17 cellular contexts compared by ENCODE assay signal in genomic region chr6:12577124-12577845, GRCh38.
DNase-seq lines count a peak whose midpoint lies in the region; FAIRE-seq and TF ChIP-seq lines count a peak whose summit lies in the region.
"Had no signal": no experiment of that assay in that cellular context is flagged by ENCODE, and none has a peak within 500 bp of the region (broad histone marks: within the 10 kb centered on the region; RNA-seq: fewer than 3 reads in every experiment).

No MANE protein-coding gene starts in this region.

- FAIRE-seq in GM12891 (lab: Jason Lieb, UNC) = peak; percentile 20

- H2AFZ ChIP-seq in fibroblast of lung (ENCODE audit: low read length) (no peak overlapping the region), neural progenitor cell (replicated peaks) (peak overlapping the region; percentile 47)

- no peak for DNase-seq in GM12891 (ENCODE audit: insufficient read length, low spot score)
- DNase-seq in amniotic epithelial cell (ENCODE audit: low read depth) = peak; percentile 79
- DNase-seq in fibroblast of lung (ENCODE audit: low read depth in 2 of 2) = peak; percentile 9 to 69
- peak; percentile 21 for DNase-seq in neural progenitor cell (ENCODE audit: low spot score)
- DNase-seq in NCI-H345 treated with DMSO at 0.1 percent for 48 hours (lab: John Stamatoyannopoulos, UW; ENCODE audit: unreplicated experiment) = no peak
- DNase-seq in activated naive CD8-positive, alpha-beta T cell treated with anti-CD3 and anti-CD28 coated beads for 36 hours = no peak
- no peak for DNase-seq in mesenteric fat pad (ENCODE audit: low spot score)
- no peak for DNase-seq in endothelial cell (ENCODE audit: low spot score)
- DNase-seq: activated CD4-positive, alpha-beta T cell treated with anti-CD3 and anti-CD28 coated beads, Interleukin-2, amount 50 U/mL, for 48 hours; amygdala; effector CD4-positive, alpha-beta T cell; heart left ventricle; left ventricle myocardium inferior; NCI-H1092; NK-92 treated with Interleukin-12 subunit alpha and Interleukin-12 subunit beta, amount 100 ng/mL, for 24 hours; sigmoid colon; stimulated activated naive CD4-positive, alpha-beta T cell had no signal

- H3K27me3 ChIP-seq in fibroblast of lung (ENCODE audit: control insufficient read depth, insufficient read depth, low read length) (no peaks in the 10 kb centered on the region), neural progenitor cell (no peaks in the 10 kb centered on the region)
- H3K27me3 ChIP-seq: heart left ventricle, sigmoid colon had no signal

- no peak for TF ChIP-seq CTCF in fibroblast of lung (conservative IDR thresholded peaks at IDR 0.05 in 1 of 2, IDR thresholded peaks at IDR 0.05 in 1 of 2; ENCODE audit: low read depth in 1 of 2, low read length in 2 of 2)
- TF ChIP-seq CTCF in neural progenitor cell (IDR thresholded peaks at IDR 0.05) = no peak
- no peak for TF ChIP-seq CTCF in endothelial cell (IDR thresholded peaks at IDR 0.05; ENCODE audit: unreplicated experiment)

- H3F3A ChIP-seq in neural progenitor cell (ENCODE audit: low read depth) = no peaks in the 10 kb centered on the region

- H3K9ac ChIP-seq in fibroblast of lung (ENCODE audit: insufficient read depth, low read length) = no peak overlapping the region
- H3K9ac ChIP-seq in neural progenitor cell = no peak overlapping the region

- H3K4me1 ChIP-seq in fibroblast of lung (ENCODE audit: control insufficient read depth, extremely low read depth, insufficient read depth, low read length) (peaks cover 13% of the 10 kb centered on the region), neural progenitor cell (no peaks in the 10 kb centered on the region)

- H3K9me3 Mint-ChIP-seq in neural progenitor cell (no peaks in the 10 kb centered on the region), endothelial cell (ENCODE audit: unreplicated experiment) (no peaks in the 10 kb centered on the region)
- no peaks in the 10 kb centered on the region for H3K9me3 Mint-ChIP-seq in activated naive CD8-positive, alpha-beta T cell treated with anti-CD3 and anti-CD28 coated beads for 36 hours

- H3K36me3 Mint-ChIP-seq in neural progenitor cell (no peaks in the 10 kb centered on the region), endothelial cell (ENCODE audit: low read depth, unreplicated experiment) (no peaks in the 10 kb centered on the region)
- H3K36me3 Mint-ChIP-seq in activated naive CD8-positive, alpha-beta T cell treated with anti-CD3 and anti-CD28 coated beads for 36 hours = no peaks in the 10 kb centered on the region

- H3K4me3 Mint-ChIP-seq in neural progenitor cell = no peak overlapping the region
- no peak overlapping the region for H3K4me3 Mint-ChIP-seq in activated naive CD8-positive, alpha-beta T cell treated with anti-CD3 and anti-CD28 coated beads for 36 hours
- H3K4me3 Mint-ChIP-seq in endothelial cell (ENCODE audit: unreplicated experiment) = no peak overlapping the region

- H3K4me1 Mint-ChIP-seq in neural progenitor cell (peaks cover 10% of the 10 kb centered on the region), endothelial cell (ENCODE audit: unreplicated experiment) (peaks cover 6% of the 10 kb centered on the region)
- H3K4me1 Mint-ChIP-seq in activated naive CD8-positive, alpha-beta T cell treated with anti-CD3 and anti-CD28 coated beads for 36 hours = no peaks in the 10 kb centered on the region

- H3K36me3 ChIP-seq in fibroblast of lung (ENCODE audit: control insufficient read depth, insufficient read depth, low read length) (no peaks in the 10 kb centered on the region), neural progenitor cell (no peaks in the 10 kb centered on the region)
- H3K36me3 ChIP-seq: heart left ventricle, left ventricle myocardium inferior, sigmoid colon had no signal

- no peak overlapping the region for H3K27ac Mint-ChIP-seq in neural progenitor cell
- no peak overlapping the region for H3K27ac Mint-ChIP-seq in activated naive CD8-positive, alpha-beta T cell treated with anti-CD3 and anti-CD28 coated beads for 36 hours
- H3K27ac Mint-ChIP-seq in endothelial cell (ENCODE audit: unreplicated experiment) = no peak overlapping the region

- no peak overlapping the region for H3K4me3 ChIP-seq in fibroblast of lung (replicated peaks in 1 of 4; ENCODE audit: control extremely low read depth in 1 of 4, insufficient read depth in 1 of 4, low read depth in 3 of 4, low read length in 4 of 4)
- no peak overlapping the region for H3K4me3 ChIP-seq in neural progenitor cell
- H3K4me3 ChIP-seq: heart left ventricle, left ventricle myocardium inferior, sigmoid colon had no signal

- H3K27me3 Mint-ChIP-seq in neural progenitor cell (ENCODE audit: insufficient read depth, low read depth) (no peaks in the 10 kb centered on the region), endothelial cell (ENCODE audit: unreplicated experiment) (peaks cover 3% of the 10 kb centered on the region)
- no peaks in the 10 kb centered on the region for H3K27me3 Mint-ChIP-seq in activated naive CD8-positive, alpha-beta T cell treated with anti-CD3 and anti-CD28 coated beads for 36 hours

- no peaks in the 10 kb centered on the region for H3K79me2 ChIP-seq in fibroblast of lung (ENCODE audit: control insufficient read depth, insufficient read depth, low read length)
- no peaks in the 10 kb centered on the region for H3K79me2 ChIP-seq in neural progenitor cell (ENCODE audit: low read depth)

- H3K9me3 ChIP-seq in fibroblast of lung (ENCODE audit: control insufficient read depth, insufficient read depth, low read depth, low read length) (no peaks in the 10 kb centered on the region), neural progenitor cell (ENCODE audit: low read depth) (no peaks in the 10 kb centered on the region)
- H3K9me3 ChIP-seq: heart left ventricle, left ventricle myocardium inferior, sigmoid colon had no signal

- TF ChIP-seq POLR2A in GM12891 (IDR thresholded peaks at IDR 0.05; ENCODE audit: low read depth, low read length) = no peak

- no peaks in the 10 kb centered on the region for H4K20me1 ChIP-seq in fibroblast of lung (ENCODE audit: control insufficient read depth, extremely low read depth, insufficient read depth, low read length)
- H4K20me1 ChIP-seq in neural progenitor cell (ENCODE audit: low read depth) = no peaks in the 10 kb centered on the region

- H3K4me2 ChIP-seq in fibroblast of lung (ENCODE audit: extremely low read depth, insufficient read depth, low read length) (no peak overlapping the region), neural progenitor cell (no peak overlapping the region)

- H3K27ac ChIP-seq in fibroblast of lung (ENCODE audit: insufficient read depth, low read length) (peak overlapping the region; percentile 6), neural progenitor cell (no peak overlapping the region)
- H3K27ac ChIP-seq: heart left ventricle, left ventricle myocardium inferior, sigmoid colon had no signal

TF ChIP-seq in GM12891, 5 proteins besides CTCF, POLR2A, EP300 and RAD21:
- TF ChIP-seq SPI1 (IDR thresholded peaks at IDR 0.05; ENCODE audit: low read depth, low read length) = no peak
- no peak for TF ChIP-seq TAF1 (IDR thresholded peaks at IDR 0.05; ENCODE audit: low read depth, low read length)
- TF ChIP-seq PAX5 (IDR thresholded peaks at IDR 0.05; ENCODE audit: insufficient read depth, low read length, severe bottlenecking) = no peak
- TF ChIP-seq POLR2AphosphoS5 (IDR thresholded peaks at IDR 0.05; ENCODE audit: low read depth, low read length) = no peak
- no peak for TF ChIP-seq POU2F2 (IDR thresholded peaks at IDR 0.05; ENCODE audit: low read depth, low read length)

Comparison
In these comparisons a context has a peak if more than half of its experiments do, and no peak if none do; other contexts are left out.
1. DNase-seq: peak in amniotic epithelial cell (single experiment), fibroblast of lung (2 of 2) and neural progenitor cell (single experiment); none in GM12891 (single experiment), NCI-H345 treated with DMSO at 0.1 percent for 48 hours (single experiment), activated naive CD8-positive, alpha-beta T cell treated with anti-CD3 and anti-CD28 coated beads for 36 hours (single experiment), mesenteric fat pad (single experiment) and endothelial cell (single experiment).